ENCODE assay signal across 8 cellular contexts in genomic region chr1:43976045-43976444, GRCh38. TPM values are rescaled to one million over a fixed set of nuclear protein-coding genes. Genes with fewer than 3 reads are reported as not detected.
DNase-seq lines count a peak whose midpoint lies in the region; ATAC-seq and TF ChIP-seq lines count a peak whose summit lies in the region.

No MANE protein-coding gene starts in this region.

- H3K36me3 ChIP-seq in esophagus muscularis mucosa (peaks cover 16 to 46% (median 42%) of the 10 kb centered on the region in 4 donors), rectal smooth muscle tissue (ENCODE audit: control insufficient read depth, insufficient read depth, low read length) (peaks cover 21% of the 10 kb centered on the region)

- H3K27me3 ChIP-seq in esophagus muscularis mucosa (no peaks in the 10 kb centered on the region), rectal smooth muscle tissue (ENCODE audit: control insufficient read depth, insufficient read depth, low read length) (no peaks in the 10 kb centered on the region)

- H3K9ac ChIP-seq in rectal smooth muscle tissue (ENCODE audit: low read length) = no peak overlapping the region

- DNase-seq in RKO (ENCODE audit: low spot score) (peak; percentile 46), esophagus muscularis mucosa (ENCODE audit: extremely low spot score) (no peak)
- no peak for DNase-seq in activated effector memory CD4-positive, alpha-beta T cell treated with anti-CD3 and anti-CD28 coated beads, Interleukin-2, amount 50 U/mL, for 16 hours
- DNase-seq in activated CD4-positive, alpha-beta T cell treated with anti-CD3 and anti-CD28 coated beads, Interleukin-2, amount 50 U/mL, for 1 hour = no peak

- intact Hi-C loops in esophagus muscularis mucosa (cut with DNase I) = no loop called here

- ATAC-seq in GM21515 (IDR thresholded peaks at IDR 0.05; ENCODE audit: unreplicated experiment) (no peak), HG03196 (IDR thresholded peaks at IDR 0.05; ENCODE audit: unreplicated experiment) (no peak)

- H3K9me3 ChIP-seq in esophagus muscularis mucosa = no peaks in the 10 kb centered on the region

- no peak for TF ChIP-seq POLR2A in esophagus muscularis mucosa (IDR thresholded peaks at IDR 0.05; ENCODE audit: low read depth)

- no peak for TF ChIP-seq CTCF in esophagus muscularis mucosa (IDR thresholded peaks at IDR 0.05)

- H3K27ac ChIP-seq in esophagus muscularis mucosa (replicated peaks in 1 of 4) (peak overlapping the region in 3 of 4 donors; percentile 93 to 98 (median 94)), rectal smooth muscle tissue (ENCODE audit: low read depth, low read length) (no peak overlapping the region)

- TF ChIP-seq EP300 in esophagus muscularis mucosa (IDR thresholded peaks at IDR 0.05) = no peak

- H3K4me1 ChIP-seq in esophagus muscularis mucosa (peaks cover 53 to 74% (median 67%) of the 10 kb centered on the region in 4 donors), rectal smooth muscle tissue (ENCODE audit: control insufficient read depth, insufficient read depth, low read length) (peaks cover 11% of the 10 kb centered on the region)

- H3K4me3 ChIP-seq in GM08714 (ENCODE audit: low read length) (peak overlapping the region; percentile 91; the same call in 1 of the 2 replicates), esophagus muscularis mucosa (peak overlapping the region; percentile 85 to 99 (median 94)), rectal smooth muscle tissue (ENCODE audit: low read length) (peak overlapping the region; percentile 81)

- WGBS in esophagus muscularis mucosa = 66% methylated on average over 4 of the region's 4 CpGs

RNA-seq across cellular contexts. Expression of gene ATP6V0B, which starts 1.3 kb away (rescaled TPM):
- total RNA-seq in esophagus muscularis mucosa = 100 to 1,000 TPM in 1 of 4 donors, 10 to 100 TPM in 3; 68.1 to 122 (median 98.2) TPM

RNA-seq across cellular contexts. Expression of gene B4GALT2, which starts 3.0 kb away (rescaled TPM):
- total RNA-seq in esophagus muscularis mucosa = 10 to 100 TPM; 45.3 to 94.5 (median 77.5) TPM

RNA-seq across cellular contexts. Expression of gene DPH2, which starts 6.2 kb away (rescaled TPM):
- 10 to 100 TPM; 13.7 to 29.2 (median 19.2) TPM for total RNA-seq in esophagus muscularis mucosa

RNA-seq across cellular contexts. Expression of gene CCDC24, which starts 15.4 kb away (rescaled TPM):
- total RNA-seq in esophagus muscularis mucosa = 1 to 10 TPM; 6.2 to 7.3 (median 6.7) TPM

RNA-seq across cellular contexts. Expression of gene IPO13, which starts 29.3 kb away (rescaled TPM):
- total RNA-seq in esophagus muscularis mucosa = 10 to 100 TPM; 24.5 to 39.9 (median 29.1) TPM
